12 cellular contexts compared by ENCODE assay signal in the genomic region with DNA sequence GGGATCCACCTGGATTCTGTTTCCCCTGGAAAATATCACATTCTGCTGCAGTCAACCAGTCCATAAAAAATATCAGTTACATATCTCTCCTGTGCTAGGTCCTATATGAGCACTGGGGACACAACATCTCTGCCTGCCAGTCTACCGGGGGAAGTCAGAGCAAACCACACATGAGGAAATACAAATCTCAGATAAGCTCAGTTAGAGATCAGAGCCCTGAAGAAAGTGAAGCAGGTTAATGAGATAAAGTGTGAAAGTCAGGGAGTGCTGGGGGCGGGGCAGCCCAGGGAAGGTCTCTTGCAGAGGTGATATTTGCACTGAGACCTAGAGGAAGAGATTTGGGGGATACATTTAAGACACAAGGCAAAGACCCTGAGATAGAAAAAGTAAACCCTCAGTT.
DNase-seq lines count a peak whose midpoint lies in the region; ATAC-seq and TF ChIP-seq lines count a peak whose summit lies in the region.
"Had no signal": no experiment of that assay in that cellular context is flagged by ENCODE, and none has a peak within 500 bp of the region (broad histone marks: within the 10 kb centered on the region; RNA-seq: fewer than 3 reads in every experiment).

No MANE protein-coding gene starts in this region.

- no peaks in the 10 kb centered on the region for H3K27me3 ChIP-seq in sigmoid colon
- H3K27me3 ChIP-seq: uterus had no signal

- CTCF ChIA-PET in T-cell (lab: Charles Lee) = interaction anchor here in 1 of 2 donors (0.6 kb wide), 1 partner anchor 1198 kb away, joined by 5 read pairs; no protein-coding TSS in a partner anchor
- CTCF ChIA-PET in RWPE1 (lab: Yijun Ruan, JAX) = no interaction called here

- H3K36me3 Mint-ChIP-seq in T-cell = no peaks in the 10 kb centered on the region

- POLR2A ChIA-PET in T-cell (lab: Charles Lee) (no interaction called here), RWPE1 (lab: Yijun Ruan, JAX; ENCODE audit: low non-redundant PET) (no interaction called here)

- intact Hi-C loops in sigmoid colon (cut with DNase I) = no loop called here

- no peaks in the 10 kb centered on the region for H3K4me1 ChIP-seq in sigmoid colon
- H3K4me1 ChIP-seq: parathyroid adenoma, uterus had no signal

- H3K9me3 ChIP-seq in sigmoid colon = no peaks in the 10 kb centered on the region
- H3K9me3 ChIP-seq: SK-N-SH, uterus had no signal

- H3K27ac ChIP-seq in sigmoid colon (no peak overlapping the region), RWPE1 (no peak overlapping the region)
- H3K27ac ChIP-seq: parathyroid adenoma, uterus had no signal

- peaks cover 0 to 3% of the 10 kb centered on the region in 2 donors for H3K27me3 Mint-ChIP-seq in T-cell

- ATAC-seq in GM18498 (IDR thresholded peaks at IDR 0.05; ENCODE audit: unreplicated experiment) (peak; percentile 82), GM19438 (IDR thresholded peaks at IDR 0.05; ENCODE audit: low read depth, unreplicated experiment) (peak; percentile 86), HG02885 (IDR thresholded peaks at IDR 0.05; ENCODE audit: poor library complexity, unreplicated experiment) (peak; percentile 82), T-cell (replicated peaks in 1 of 4) (peak; percentile 55 to 95 (median 72))
- ATAC-seq: left colon had no signal

- H3K4me1 Mint-ChIP-seq in T-cell = peaks cover 14 to 19% (median 16%) of the 10 kb centered on the region in 3 donors

- H3K36me3 ChIP-seq in sigmoid colon = no peaks in the 10 kb centered on the region
- H3K36me3 ChIP-seq: uterus had no signal

- H3K4me3 ChIP-seq in sigmoid colon = no peak overlapping the region
- H3K4me3 ChIP-seq: uterus had no signal

- 31 to 36% methylated on average over 2 of the region's 2 CpGs for WGBS in sigmoid colon, 2 donors

- no peak for TF ChIP-seq POLR2A in sigmoid colon (IDR thresholded peaks at IDR 0.05)

- H3K27ac Mint-ChIP-seq in T-cell = no peak overlapping the region

- DNase-seq in T-cell (peak in 23 of 34 experiments; percentile 0 to 51 (median 4)), sigmoid colon (no peak), RWPE1 (ENCODE audit: low spot score) (no peak), NCI-H1105 treated with DMSO at 0.1 percent for 48 hours (lab: John Stamatoyannopoulos, UW) (no peak)
- no peak for DNase-seq in activated naive CD4-positive, alpha-beta T cell (lab: John Stamatoyannopoulos, UW)
- DNase-seq: left colon, SK-N-SH, uterus had no signal

- TF ChIP-seq CTCF in sigmoid colon (IDR thresholded peaks at IDR 0.05) (no peak), RWPE1 (conservative IDR thresholded peaks at IDR 0.05; ENCODE audit: low read depth) (no peak)

- H3K9me3 Mint-ChIP-seq in T-cell = no peaks in the 10 kb centered on the region

- no peak for TF ChIP-seq EP300 in sigmoid colon (IDR thresholded peaks at IDR 0.05)

- H3K4me3 Mint-ChIP-seq in T-cell = no peak overlapping the region

Comparison
In these comparisons a context has a peak if more than half of its experiments do, and no peak if none do; other contexts are left out.
1. DNase-seq: peak in T-cell (23 of 34); none in sigmoid colon (single experiment), RWPE1 (single experiment), NCI-H1105 treated with DMSO at 0.1 percent for 48 hours (single experiment) and activated naive CD4-positive, alpha-beta T cell (0 of 4).
2. Peak in every context shown above with its lines, with median percentiles within 50 percentile points of each other: ATAC-seq.